In the genomic region with DNA sequence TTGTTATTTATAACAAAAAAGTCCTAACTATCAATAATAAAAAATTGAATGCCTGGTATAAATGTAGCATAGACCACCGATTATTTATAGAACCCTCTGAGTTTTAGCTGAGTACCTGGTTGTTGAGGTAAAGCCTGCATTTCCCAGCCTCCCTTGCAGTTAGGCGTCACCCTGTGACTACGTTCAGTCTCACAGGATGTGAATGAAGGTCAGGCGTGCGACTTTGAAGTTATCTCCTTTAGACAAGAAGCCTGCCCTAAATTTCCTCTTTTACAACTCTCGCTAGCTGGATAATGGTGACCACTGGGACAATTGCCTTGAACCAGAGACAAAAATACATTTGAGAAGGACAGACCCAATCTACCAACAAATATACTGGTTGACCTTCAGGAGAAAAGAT, we compare ENCODE assay signal across 18 cellular contexts.
DNase-seq lines count a peak whose midpoint lies in the region; ATAC-seq and TF ChIP-seq lines count a peak whose summit lies in the region.
"Had no signal": no experiment of that assay in that cellular context is flagged by ENCODE, and none has a peak within 500 bp of the region (broad histone marks: within the 10 kb centered on the region; RNA-seq: fewer than 3 reads in every experiment).

No MANE protein-coding gene starts in this region.

- no peak overlapping the region for H3K4me3 Mint-ChIP-seq in stimulated activated naive CD8-positive, alpha-beta T cell treated with anti-CD3 and anti-CD28 coated beads, Interleukin-15, amount 100 ng/mL, for 72 hours
- no peak overlapping the region for H3K4me3 Mint-ChIP-seq in activated CD4-positive, alpha-beta memory T cell treated with anti-CD3 and anti-CD28 coated beads, Interleukin-2, amount 10 ng/mL, durations not matched to agents 7 days and 5 days
- no peak overlapping the region for H3K4me3 Mint-ChIP-seq in stimulated activated memory B cell treated with anti-CD40 and anti-IgM and Interleukin-4, amounts not matched to agents 10 μg/mL and 1 μg/mL and 100 μg/mL, for 72 hours

- H3K27ac Mint-ChIP-seq in stimulated activated naive CD8-positive, alpha-beta T cell treated with anti-CD3 and anti-CD28 coated beads, Interleukin-15, amount 100 ng/mL, for 72 hours = no peak overlapping the region
- no peak overlapping the region for H3K27ac Mint-ChIP-seq in activated CD4-positive, alpha-beta memory T cell treated with anti-CD3 and anti-CD28 coated beads, Interleukin-2, amount 10 ng/mL, durations not matched to agents 7 days and 5 days
- peak overlapping the region; percentile 54 for H3K27ac Mint-ChIP-seq in stimulated activated memory B cell treated with anti-CD40 and anti-IgM and Interleukin-4, amounts not matched to agents 10 μg/mL and 1 μg/mL and 100 μg/mL, for 72 hours

- no peaks in the 10 kb centered on the region for H3K27me3 ChIP-seq in testis
- H3K27me3 ChIP-seq: ascending aorta, left lung, ovary, sigmoid colon, tibial artery had no signal

- ATAC-seq in stimulated activated naive CD8-positive, alpha-beta T cell treated with anti-CD3 and anti-CD28 coated beads, Interleukin-15, Interleukin-2, amounts not matched to agents 100 U/mL and 50 U/mL, for 24 hours = no peak
- ATAC-seq in stimulated activated naive CD8-positive, alpha-beta T cell treated with anti-CD3 and anti-CD28 coated beads, Interleukin-15, amount 100 ng/mL, for 72 hours = no peak
- ATAC-seq in stimulated activated memory B cell treated with anti-CD40 and anti-IgM and Interleukin-4, amounts not matched to agents 10 μg/mL and 1 μg/mL and 100 μg/mL, for 72 hours = peak; percentile 62
- no peak for ATAC-seq in HG02642 (IDR thresholded peaks at IDR 0.05; ENCODE audit: poor library complexity, unreplicated experiment)

- H3K27ac ChIP-seq in testis = no peak overlapping the region
- H3K27ac ChIP-seq: ascending aorta, epithelial cell of prostate, left lung, ovary, sigmoid colon, tibial artery had no signal

- TF ChIP-seq CTCF in testis (IDR thresholded peaks at IDR 0.05) = no peak

- CTCF ChIA-PET in activated CD4-positive, alpha-beta memory T cell treated with anti-CD3 and anti-CD28 coated beads, Interleukin-2, amount 10 ng/mL, durations not matched to agents 7 days and 5 days (lab: Charles Lee) = interaction anchor here (0.9 to 1.7 kb wide), 4 partner anchors 17 to 384 kb away, joined by 3 to 4 read pairs (median 3); no protein-coding TSS in a partner anchor

- H3K27me3 Mint-ChIP-seq in stimulated activated naive CD8-positive, alpha-beta T cell treated with anti-CD3 and anti-CD28 coated beads, Interleukin-15, amount 100 ng/mL, for 72 hours = peaks cover under 1% of the 10 kb centered on the region
- H3K27me3 Mint-ChIP-seq in activated CD4-positive, alpha-beta memory T cell treated with anti-CD3 and anti-CD28 coated beads, Interleukin-2, amount 10 ng/mL, durations not matched to agents 7 days and 5 days = no peaks in the 10 kb centered on the region
- no peaks in the 10 kb centered on the region for H3K27me3 Mint-ChIP-seq in stimulated activated memory B cell treated with anti-CD40 and anti-IgM and Interleukin-4, amounts not matched to agents 10 μg/mL and 1 μg/mL and 100 μg/mL, for 72 hours

- no peaks in the 10 kb centered on the region for H3K9me3 ChIP-seq in testis
- H3K9me3 ChIP-seq: ascending aorta, left lung, ovary, sigmoid colon, tibial artery had no signal

- POLR2A ChIA-PET in activated CD4-positive, alpha-beta memory T cell treated with anti-CD3 and anti-CD28 coated beads, Interleukin-2, amount 10 ng/mL, durations not matched to agents 7 days and 5 days (lab: Charles Lee) = interaction anchor here (2.9 kb wide), 1 partner anchor 68 kb away, joined by 14 read pairs; the partner anchor contains the start of gene TES

- H3K4me1 ChIP-seq in testis = no peaks in the 10 kb centered on the region
- H3K4me1 ChIP-seq: ascending aorta, left lung, tibial artery had no signal

- H3K4me3 ChIP-seq in Jurkat, Clone E6-1 (ENCODE audit: low read length) = no peak overlapping the region
- no peak overlapping the region for H3K4me3 ChIP-seq in testis
- H3K4me3 ChIP-seq: ascending aorta, left lung, ovary, sigmoid colon, tibial artery had no signal

- no peaks in the 10 kb centered on the region for H3K9me3 Mint-ChIP-seq in stimulated activated naive CD8-positive, alpha-beta T cell treated with anti-CD3 and anti-CD28 coated beads, Interleukin-15, amount 100 ng/mL, for 72 hours
- peaks cover under 1% of the 10 kb centered on the region for H3K9me3 Mint-ChIP-seq in activated CD4-positive, alpha-beta memory T cell treated with anti-CD3 and anti-CD28 coated beads, Interleukin-2, amount 10 ng/mL, durations not matched to agents 7 days and 5 days
- peaks cover under 1% of the 10 kb centered on the region for H3K9me3 Mint-ChIP-seq in stimulated activated memory B cell treated with anti-CD40 and anti-IgM and Interleukin-4, amounts not matched to agents 10 μg/mL and 1 μg/mL and 100 μg/mL, for 72 hours

- no peak for TF ChIP-seq POLR2A in testis (IDR thresholded peaks at IDR 0.05)

- 57 to 66% methylated on average over 6 of the region's 6 CpGs for WGBS in testis, 2 donors

- H3K36me3 ChIP-seq in testis (ENCODE audit: low read depth, missing control alignments) = no peaks in the 10 kb centered on the region
- H3K36me3 ChIP-seq: ascending aorta, left lung, ovary, sigmoid colon, tibial artery had no signal

- H3K36me3 Mint-ChIP-seq in activated CD4-positive, alpha-beta memory T cell treated with anti-CD3 and anti-CD28 coated beads, Interleukin-2, amount 10 ng/mL, durations not matched to agents 7 days and 5 days (ENCODE audit: low read depth) = peaks cover 3% of the 10 kb centered on the region
- peaks cover 5% of the 10 kb centered on the region for H3K36me3 Mint-ChIP-seq in stimulated activated memory B cell treated with anti-CD40 and anti-IgM and Interleukin-4, amounts not matched to agents 10 μg/mL and 1 μg/mL and 100 μg/mL, for 72 hours

- intact Hi-C loops in testis (cut with DNase I; ENCODE audit: low total_unique reads) = no loop called here

- peaks cover 50% of the 10 kb centered on the region for H3K4me1 Mint-ChIP-seq in stimulated activated naive CD8-positive, alpha-beta T cell treated with anti-CD3 and anti-CD28 coated beads, Interleukin-15, amount 100 ng/mL, for 72 hours
- peaks cover 47% of the 10 kb centered on the region for H3K4me1 Mint-ChIP-seq in activated CD4-positive, alpha-beta memory T cell treated with anti-CD3 and anti-CD28 coated beads, Interleukin-2, amount 10 ng/mL, durations not matched to agents 7 days and 5 days
- H3K4me1 Mint-ChIP-seq in stimulated activated memory B cell treated with anti-CD40 and anti-IgM and Interleukin-4, amounts not matched to agents 10 μg/mL and 1 μg/mL and 100 μg/mL, for 72 hours = peaks cover 61% of the 10 kb centered on the region

- peak; percentile 14 for DNase-seq in stimulated activated naive CD8-positive, alpha-beta T cell treated with anti-CD3 and anti-CD28 coated beads, Interleukin-15, Interleukin-2, amounts not matched to agents 100 U/mL and 50 U/mL, for 24 hours
- no peak for DNase-seq in stimulated activated naive CD8-positive, alpha-beta T cell treated with anti-CD3 and anti-CD28 coated beads, Interleukin-15, amount 100 ng/mL, for 72 hours
- DNase-seq in Jurkat, Clone E6-1 (ENCODE audit: low read depth, low spot score) = peak; percentile 24
- peak; percentile 37 for DNase-seq in activated CD4-positive, alpha-beta memory T cell treated with anti-CD3 and anti-CD28 coated beads, Interleukin-2, amount 10 ng/mL, durations not matched to agents 7 days and 5 days
- DNase-seq in testis (no peak), cerebellar nuclear complex (lab: John Stamatoyannopoulos, UW) (no peak)
- DNase-seq: IMR-90; left lung; NCI-H1092 treated with DMSO at 0.1 percent for 48 hours; NCI-H2171; ovary; sigmoid colon; stimulated activated CD4-positive, alpha-beta T cell treated with anti-CD3 and anti-CD28 coated beads, Interleukin-4, amount 100 ng/mL, for 1 hour; tibial artery had no signal

Comparison
In these comparisons a context has a peak if more than half of its experiments do, and no peak if none do; other contexts are left out.
1. DNase-seq: peak in stimulated activated naive CD8-positive, alpha-beta T cell treated with anti-CD3 and anti-CD28 coated beads, Interleukin-15, Interleukin-2, amounts not matched to agents 100 U/mL and 50 U/mL, for 24 hours (single experiment), Jurkat, Clone E6-1 (single experiment) and activated CD4-positive, alpha-beta memory T cell treated with anti-CD3 and anti-CD28 coated beads, Interleukin-2, amount 10 ng/mL, durations not matched to agents 7 days and 5 days (single experiment); none in stimulated activated naive CD8-positive, alpha-beta T cell treated with anti-CD3 and anti-CD28 coated beads, Interleukin-15, amount 100 ng/mL, for 72 hours (0 of 2), testis (single experiment) and cerebellar nuclear complex (0 of 2).